Comparison of ENCODE assay signal across 29 cellular contexts in genomic region chrX:37504991-37505390, GRCh38.
"Had no signal": no experiment of that assay in that cellular context is flagged by ENCODE, and none has a peak within 500 bp of the region (broad histone marks: within the 10 kb centered on the region; RNA-seq: fewer than 3 reads in every experiment).

No MANE protein-coding gene starts in this region.

- H3K36me3 Mint-ChIP-seq: stimulated activated effector memory CD8-positive, alpha-beta T cell treated with anti-CD3 and anti-CD28 coated beads, Interleukin-12 subunit alpha, Interleukin-12 subunit beta, amount 100 ng/mL, for 72 hours; stimulated activated memory B cell treated with anti-CD40 and anti-IgM and Interleukin-4, amounts not matched to agents 10 μg/mL and 1 μg/mL and 100 μg/mL, for 72 hours; stimulated activated naive B cell treated with anti-CD40 and anti-IgM and Interleukin-4, amounts not matched to agents 10 μg/mL and 1 μg/mL and 100 μg/mL, for 72 hours; type B pancreatic cell had no signal

- FAIRE-seq: urothelium cell line had no signal

- H3K4me1 ChIP-seq: stomach, suprapubic skin, testis, thyroid gland, tibial artery, tibial nerve, transverse colon, upper lobe of left lung, upper lobe of right lung, uterus, vagina had no signal

- H3K27ac ChIP-seq: stomach, suprapubic skin, testis, thoracic aorta, thyroid gland, tibial artery, tibial nerve, transverse colon, upper lobe of left lung, upper lobe of right lung, uterus, vagina had no signal

- H3K27me3 ChIP-seq: stomach, suprapubic skin, testis, thyroid gland, tibial artery, tibial nerve, transverse colon, upper lobe of left lung, upper lobe of right lung, uterus, vagina had no signal

- H3K4me3 Mint-ChIP-seq: stimulated activated effector memory CD8-positive, alpha-beta T cell treated with anti-CD3 and anti-CD28 coated beads, Interleukin-12 subunit alpha, Interleukin-12 subunit beta, amount 100 ng/mL, for 72 hours; stimulated activated memory B cell treated with anti-CD40 and anti-IgM and Interleukin-4, amounts not matched to agents 10 μg/mL and 1 μg/mL and 100 μg/mL, for 72 hours; stimulated activated naive B cell treated with anti-CD40 and anti-IgM and Interleukin-4, amounts not matched to agents 10 μg/mL and 1 μg/mL and 100 μg/mL, for 72 hours; stimulated activated naive CD8-positive, alpha-beta T cell treated with anti-CD3 and anti-CD28 coated beads, Interleukin-15, amount 100 ng/mL, for 72 hours; stimulated activated naive CD8-positive, alpha-beta T cell treated with anti-CD3 and anti-CD28 coated beads, Interleukin-15, Interleukin-2, amounts not matched to agents 100 ng/mL and 50 ng/mL, for 24 hours; type B pancreatic cell had no signal

- H3K27me3 Mint-ChIP-seq: stimulated activated memory B cell treated with anti-CD40 and anti-IgM and Interleukin-4, amounts not matched to agents 10 μg/mL and 1 μg/mL and 100 μg/mL, for 72 hours; stimulated activated naive CD8-positive, alpha-beta T cell treated with anti-CD3 and anti-CD28 coated beads, Interleukin-15, amount 100 ng/mL, for 72 hours; stimulated activated naive CD8-positive, alpha-beta T cell treated with anti-CD3 and anti-CD28 coated beads, Interleukin-15, Interleukin-2, amounts not matched to agents 100 ng/mL and 50 ng/mL, for 24 hours had no signal

- DNase-seq: stimulated activated CD4-positive, alpha-beta T cell treated with anti-CD3 and anti-CD28 coated beads, Interleukin-2, amount 100 ng/mL, for 48 hours; stimulated activated CD4-positive, alpha-beta T cell treated with anti-CD3 and anti-CD28 coated beads, Interleukin-4, amount 100 ng/mL, for 1 hour; stimulated activated CD4-positive, alpha-beta T cell treated with anti-CD3 and anti-CD28 coated beads, Interleukin-4, amount 100 ng/mL, for 24 hours; stimulated activated CD4-positive, alpha-beta T cell treated with anti-CD3 and anti-CD28 coated beads, Interleukin-4, amount 100 ng/mL, for 4 hours; stimulated activated CD8-positive, alpha-beta memory T cell treated with anti-CD3 and anti-CD28 coated beads, Interleukin-4, amount 100 ng/mL, for 48 hours; stimulated activated naive B cell treated with anti-CD40 and anti-IgM and Interleukin-4, amounts not matched to agents 10 μg/mL and 1 μg/mL and 100 μg/mL, for 72 hours; stimulated activated naive CD4-positive, alpha-beta T cell; stimulated activated naive CD4-positive, alpha-beta T cell treated with Interleukin-2 at 50 U/mL for 16 hours; stimulated activated naive CD8-positive, alpha-beta T cell treated with anti-CD3 and anti-CD28 coated beads, Interleukin-15, amount 100 ng/mL, for 72 hours; stimulated activated naive CD8-positive, alpha-beta T cell treated with anti-CD3 and anti-CD28 coated beads, Interleukin-15, Interleukin-2, amounts not matched to agents 100 U/mL and 50 U/mL, for 24 hours; stomach; substantia nigra; testis; thyroid gland; tibial artery; transverse colon; trophoblast cell; upper lobe of right lung; uterus had no signal

- H3K27ac Mint-ChIP-seq: stimulated activated effector memory CD8-positive, alpha-beta T cell treated with anti-CD3 and anti-CD28 coated beads, Interleukin-12 subunit alpha, Interleukin-12 subunit beta, amount 100 ng/mL, for 72 hours; stimulated activated memory B cell treated with anti-CD40 and anti-IgM and Interleukin-4, amounts not matched to agents 10 μg/mL and 1 μg/mL and 100 μg/mL, for 72 hours; stimulated activated naive B cell treated with anti-CD40 and anti-IgM and Interleukin-4, amounts not matched to agents 10 μg/mL and 1 μg/mL and 100 μg/mL, for 72 hours; stimulated activated naive CD8-positive, alpha-beta T cell treated with anti-CD3 and anti-CD28 coated beads, Interleukin-15, amount 100 ng/mL, for 72 hours; stimulated activated naive CD8-positive, alpha-beta T cell treated with anti-CD3 and anti-CD28 coated beads, Interleukin-15, Interleukin-2, amounts not matched to agents 100 ng/mL and 50 ng/mL, for 24 hours; type B pancreatic cell had no signal

- H3K9me3 Mint-ChIP-seq: stimulated activated effector memory CD8-positive, alpha-beta T cell treated with anti-CD3 and anti-CD28 coated beads, Interleukin-12 subunit alpha, Interleukin-12 subunit beta, amount 100 ng/mL, for 72 hours; stimulated activated memory B cell treated with anti-CD40 and anti-IgM and Interleukin-4, amounts not matched to agents 10 μg/mL and 1 μg/mL and 100 μg/mL, for 72 hours; stimulated activated naive CD8-positive, alpha-beta T cell treated with anti-CD3 and anti-CD28 coated beads, Interleukin-15, amount 100 ng/mL, for 72 hours; stimulated activated naive CD8-positive, alpha-beta T cell treated with anti-CD3 and anti-CD28 coated beads, Interleukin-15, Interleukin-2, amounts not matched to agents 100 ng/mL and 50 ng/mL, for 24 hours; type B pancreatic cell had no signal

- H3K9me3 ChIP-seq: stomach, suprapubic skin, testis, thoracic aorta, thyroid gland, tibial artery, tibial nerve, transverse colon, upper lobe of left lung, upper lobe of right lung, uterus, vagina had no signal

- H3K4me3 ChIP-seq: stomach, suprapubic skin, testis, thoracic aorta, thyroid gland, tibial artery, tibial nerve, transverse colon, upper lobe of left lung, upper lobe of right lung, uterus, vagina had no signal

- H3K36me3 ChIP-seq: stomach, suprapubic skin, thoracic aorta, thyroid gland, tibial artery, tibial nerve, transverse colon, upper lobe of left lung, upper lobe of right lung, uterus, vagina had no signal

- H3K4me1 Mint-ChIP-seq: stimulated activated effector memory CD8-positive, alpha-beta T cell treated with anti-CD3 and anti-CD28 coated beads, Interleukin-12 subunit alpha, Interleukin-12 subunit beta, amount 100 ng/mL, for 72 hours; stimulated activated memory B cell treated with anti-CD40 and anti-IgM and Interleukin-4, amounts not matched to agents 10 μg/mL and 1 μg/mL and 100 μg/mL, for 72 hours; stimulated activated naive B cell treated with anti-CD40 and anti-IgM and Interleukin-4, amounts not matched to agents 10 μg/mL and 1 μg/mL and 100 μg/mL, for 72 hours; stimulated activated naive CD8-positive, alpha-beta T cell treated with anti-CD3 and anti-CD28 coated beads, Interleukin-15, amount 100 ng/mL, for 72 hours had no signal

- ATAC-seq: stimulated activated effector memory CD8-positive, alpha-beta T cell treated with anti-CD3 and anti-CD28 coated beads, Interleukin-12 subunit alpha, Interleukin-12 subunit beta, amount 100 ng/mL, for 72 hours; stimulated activated memory B cell treated with anti-CD40 and anti-IgM and Interleukin-4, amounts not matched to agents 10 μg/mL and 1 μg/mL and 100 μg/mL, for 72 hours; stimulated activated naive B cell treated with anti-CD40 and anti-IgM and Interleukin-4, amounts not matched to agents 10 μg/mL and 1 μg/mL and 100 μg/mL, for 72 hours; stimulated activated naive CD8-positive, alpha-beta T cell treated with anti-CD3 and anti-CD28 coated beads, Interleukin-15, amount 100 ng/mL, for 72 hours; stimulated activated naive CD8-positive, alpha-beta T cell treated with anti-CD3 and anti-CD28 coated beads, Interleukin-15, Interleukin-2, amounts not matched to agents 100 U/mL and 50 U/mL, for 24 hours; upper lobe of right lung had no signal
